ENCODE assay signal across 1 cellular context in genomic region chr10:80491251-80492102, GRCh38.
TF ChIP-seq lines count a peak whose summit lies in the region.

No MANE protein-coding gene starts in this region.

TF ChIP-seq in HepG2, 621 proteins besides CTCF, POLR2A, EP300 and RAD21 (continued from another document and continues in another):
- TF ChIP-seq PRDM10 (CRISPR knock-in tag; IDR thresholded peaks at IDR 0.05; ENCODE audit: low read depth) (peak; percentile 54; the same call in 1 of the 2 replicates), ZSCAN12 (CRISPR knock-in tag; IDR thresholded peaks at IDR 0.05) (no peak), ZFAT (CRISPR knock-in tag; conservative IDR thresholded peaks at IDR 0.05) (no peak), MED8 (CRISPR knock-in tag; IDR thresholded peaks at IDR 0.05; ENCODE audit: insufficient replicate concordance) (peak; percentile 97), ZNF598 (CRISPR knock-in tag; IDR thresholded peaks at IDR 0.05; ENCODE audit: borderline replicate concordance) (no peak), EED (CRISPR knock-in tag; IDR thresholded peaks at IDR 0.05) (no peak), CBX5 (CRISPR knock-in tag; IDR thresholded peaks at IDR 0.05; ENCODE audit: borderline replicate concordance) (peak; percentile 74; the same call in 1 of the 2 replicates), LCORL (IDR thresholded peaks at IDR 0.05) (peak; percentile 74), LCORL (CRISPR knock-in tag; IDR thresholded peaks at IDR 0.05) (peak; percentile 99), ZNF772 (CRISPR knock-in tag; IDR thresholded peaks at IDR 0.05) (peak; percentile 41; the same call in 1 of the 2 replicates), SRY (CRISPR knock-in tag; IDR thresholded peaks at IDR 0.05) (peak; percentile 38; the same call in 1 of the 2 replicates), ZNF564 (CRISPR knock-in tag; IDR thresholded peaks at IDR 0.05) (no peak), ZNF121 (CRISPR knock-in tag; IDR thresholded peaks at IDR 0.05) (peak; percentile 78), TEAD3 (CRISPR knock-in tag; optimal IDR thresholded peaks at IDR 0.05; ENCODE audit: borderline replicate concordance) (peak; percentile 70), ZXDC (CRISPR knock-in tag; IDR thresholded peaks at IDR 0.05) (0 out of 2 replicates have a peak, but pooled peaks have one; percentile 43), CBX1 (IDR thresholded peaks at IDR 0.05; ENCODE audit: low read depth) (peak; percentile 37), THAP7 (CRISPR knock-in tag; IDR thresholded peaks at IDR 0.05) (no peak), MBD4 (IDR thresholded peaks at IDR 0.05; ENCODE audit: borderline replicate concordance, low read length) (no peak), BCL3 (CRISPR knock-in tag; IDR thresholded peaks at IDR 0.05) (no peak), ZMYM4 (CRISPR knock-in tag; IDR thresholded peaks at IDR 0.05) (peak; percentile 59; the same call in 1 of the 2 replicates), NCOA5 (CRISPR knock-in tag; IDR thresholded peaks at IDR 0.05) (no peak), ZNF605 (CRISPR knock-in tag; IDR thresholded peaks at IDR 0.05) (0 out of 2 replicates have a peak, but pooled peaks have one; percentile 40), ZBED4 (CRISPR knock-in tag; IDR thresholded peaks at IDR 0.05; ENCODE audit: borderline replicate concordance) (0 out of 2 replicates have a peak, but pooled peaks have one; percentile 33), KDM6A (CRISPR knock-in tag; IDR thresholded peaks at IDR 0.05; ENCODE audit: low read depth) (peak; percentile 61; the same call in 1 of the 2 replicates), THRA (CRISPR knock-in tag; IDR thresholded peaks at IDR 0.05; ENCODE audit: borderline replicate concordance) (peak; percentile 54; the same call in 1 of the 2 replicates), ZNF205 (CRISPR knock-in tag; IDR thresholded peaks at IDR 0.05) (peak; percentile 15; the same call in 1 of the 2 replicates), FOSL2 (CRISPR knock-in tag; IDR thresholded peaks at IDR 0.05) (peak; percentile 84), MIER3 (CRISPR knock-in tag; IDR thresholded peaks at IDR 0.05; ENCODE audit: borderline replicate concordance) (peak; percentile 84; the same call in 1 of the 2 replicates), ZNF788 (CRISPR knock-in tag; IDR thresholded peaks at IDR 0.05; ENCODE audit: borderline replicate concordance) (no peak), CAMTA2 (CRISPR knock-in tag; IDR thresholded peaks at IDR 0.05; ENCODE audit: borderline replicate concordance) (no peak), EEA1 (CRISPR knock-in tag; IDR thresholded peaks at IDR 0.05; ENCODE audit: borderline replicate concordance) (no peak), AHR (CRISPR knock-in tag; IDR thresholded peaks at IDR 0.05) (no peak; the same call in 1 of the 2 replicates), ZKSCAN8 (CRISPR knock-in tag; IDR thresholded peaks at IDR 0.05; ENCODE audit: borderline replicate concordance) (no peak; the same call in 1 of the 2 replicates), RAD51 (IDR thresholded peaks at IDR 0.05; ENCODE audit: borderline replicate concordance) (no peak), NR3C1 (CRISPR knock-in tag; IDR thresholded peaks at IDR 0.05) (no peak), ELF3 (CRISPR knock-in tag; IDR thresholded peaks at IDR 0.05) (peak; percentile 91), ZNF30 (CRISPR knock-in tag; IDR thresholded peaks at IDR 0.05) (no peak), SKIL (CRISPR knock-in tag; IDR thresholded peaks at IDR 0.05; ENCODE audit: borderline replicate concordance) (0 out of 2 replicates have a peak, but pooled peaks have one; percentile 31), NBN (conservative IDR thresholded peaks at IDR 0.05) (no peak), ZNF792 (CRISPR knock-in tag; IDR thresholded peaks at IDR 0.05) (peak; percentile 16; the same call in 1 of the 2 replicates), FOSL1 (CRISPR knock-in tag; IDR thresholded peaks at IDR 0.05; ENCODE audit: borderline replicate concordance) (peak; percentile 16; the same call in 1 of the 2 replicates), ZNF737 (CRISPR knock-in tag; IDR thresholded peaks at IDR 0.05; ENCODE audit: borderline replicate concordance) (no peak), CEBPB (IDR thresholded peaks at IDR 0.05; ENCODE audit: borderline replicate concordance, low read depth, low read length) (peak; percentile 53; the same call in 1 of the 2 replicates), ZSCAN9 (CRISPR knock-in tag; IDR thresholded peaks at IDR 0.05; ENCODE audit: borderline replicate concordance) (0 out of 2 replicates have a peak, but pooled peaks have one; percentile 46), PITX1 (CRISPR knock-in tag; IDR thresholded peaks at IDR 0.05) (0 out of 2 replicates have a peak, but pooled peaks have one; percentile 54), ZNF234 (CRISPR knock-in tag; conservative IDR thresholded peaks at IDR 0.05) (no peak), SAP130 (CRISPR knock-in tag; IDR thresholded peaks at IDR 0.05; ENCODE audit: low read depth) (peak; percentile 70), KMT2A (CRISPR knock-in tag; IDR thresholded peaks at IDR 0.05) (peak; percentile 42; the same call in 1 of the 2 replicates), TARDBP (CRISPR knock-in tag; IDR thresholded peaks at IDR 0.05) (peak; percentile 74; the same call in 1 of the 2 replicates), RBM22 (optimal IDR thresholded peaks at IDR 0.05; ENCODE audit: low read length) (peak; percentile 47), GLI4 (CRISPR knock-in tag; IDR thresholded peaks at IDR 0.05; ENCODE audit: borderline replicate concordance) (no peak), RXRA (CRISPR knock-in tag; IDR thresholded peaks at IDR 0.05) (peak; percentile 73; the same call in 1 of the 2 replicates), CHD4 (IDR thresholded peaks at IDR 0.05; ENCODE audit: borderline replicate concordance, low read length) (no peak; the same call in 1 of the 2 replicates), ZNF34 (CRISPR knock-in tag; IDR thresholded peaks at IDR 0.05; ENCODE audit: borderline replicate concordance) (no peak)
